In the genomic region with DNA sequence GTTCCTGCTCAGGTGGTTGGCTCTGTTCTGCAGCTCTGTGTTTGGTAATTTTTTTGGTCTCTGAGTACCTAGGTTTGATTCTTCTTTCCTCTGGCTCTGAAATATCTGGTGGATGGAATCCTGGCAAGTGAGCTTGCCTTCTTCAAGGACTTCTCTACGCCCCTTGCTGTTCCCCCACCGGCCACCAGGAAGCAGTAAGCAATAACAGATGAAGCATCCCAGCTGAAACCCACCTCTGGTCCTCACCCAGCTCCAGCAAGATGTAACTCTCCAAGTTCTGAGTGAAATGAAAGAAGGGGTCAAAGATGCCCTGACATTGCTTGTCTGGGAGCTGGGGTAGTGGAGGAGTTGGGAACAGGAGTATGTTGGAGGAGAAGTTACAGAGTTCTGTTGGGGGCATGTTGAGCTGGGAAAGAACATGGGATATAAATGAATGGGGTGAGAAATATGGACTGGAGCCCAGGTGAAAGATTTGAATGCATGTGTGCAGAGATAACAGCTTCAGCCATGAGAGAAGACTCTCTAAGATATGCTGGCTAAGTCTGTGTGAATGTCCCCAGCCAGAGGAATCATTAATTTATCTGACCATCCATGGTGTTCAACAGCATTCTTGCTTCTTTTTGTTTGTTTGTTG, we compare ENCODE assay signal across 9 cellular contexts. TPM values are rescaled to one million over a fixed set of nuclear protein-coding genes. Genes with fewer than 3 reads are reported as not detected.
DNase-seq lines count a peak whose midpoint lies in the region; ATAC-seq lines count a peak whose summit lies in the region.
"Had no signal": no experiment of that assay in that cellular context is flagged by ENCODE, and none has a peak within 500 bp of the region (broad histone marks: within the 10 kb centered on the region; RNA-seq: fewer than 3 reads in every experiment).

No MANE protein-coding gene starts in this region.

- no peak overlapping the region for H3K4me3 Mint-ChIP-seq in activated naive CD8-positive, alpha-beta T cell treated with anti-CD3 and anti-CD28 coated beads for 36 hours
- H3K4me3 Mint-ChIP-seq: dendritic cell treated with granulocyte-macrophage colony-stimulating factor and Interleukin-4, amounts not matched to agents 40 ng/mL and 50 ng/mL, for 4 days had no signal

- peak; percentile 66 for DNase-seq in activated effector memory CD4-positive, alpha-beta T cell treated with anti-CD3 and anti-CD28 coated beads, Interleukin-2, amount 50 U/mL, for 16 hours
- no peak for DNase-seq in activated effector memory CD4-positive, alpha-beta T cell treated with Interleukin-2 at 50 U/mL for 16 hours
- DNase-seq in NCI-H82 treated with DMSO at 0.1 percent for 48 hours (lab: John Stamatoyannopoulos, UW; ENCODE audit: unreplicated experiment), result peak; percentile 9
- DNase-seq in activated naive CD8-positive, alpha-beta T cell treated with anti-CD3 and anti-CD28 coated beads for 36 hours, result peak; percentile 39
- DNase-seq in kidney tubule cell (ENCODE audit: low spot score), result peak; percentile 8
- DNase-seq in mesenteric fat pad (ENCODE audit: low spot score), result no peak
- DNase-seq in NCI-H2171 treated with DMSO at 0.1 percent for 48 hours (lab: John Stamatoyannopoulos, UW), result no peak

- no peak for ATAC-seq in HG02840 (IDR thresholded peaks at IDR 0.05; ENCODE audit: low FRiP score, unreplicated experiment)

- H3K27ac Mint-ChIP-seq in activated naive CD8-positive, alpha-beta T cell treated with anti-CD3 and anti-CD28 coated beads for 36 hours, result no peak overlapping the region
- H3K27ac Mint-ChIP-seq: dendritic cell treated with granulocyte-macrophage colony-stimulating factor and Interleukin-4, amounts not matched to agents 40 ng/mL and 50 ng/mL, for 4 days had no signal

- no peaks in the 10 kb centered on the region for H3K36me3 Mint-ChIP-seq in activated naive CD8-positive, alpha-beta T cell treated with anti-CD3 and anti-CD28 coated beads for 36 hours

- no peaks in the 10 kb centered on the region for H3K4me1 Mint-ChIP-seq in activated naive CD8-positive, alpha-beta T cell treated with anti-CD3 and anti-CD28 coated beads for 36 hours

- no peaks in the 10 kb centered on the region for H3K9me3 Mint-ChIP-seq in activated naive CD8-positive, alpha-beta T cell treated with anti-CD3 and anti-CD28 coated beads for 36 hours
- H3K9me3 Mint-ChIP-seq: dendritic cell treated with granulocyte-macrophage colony-stimulating factor and Interleukin-4, amounts not matched to agents 40 ng/mL and 50 ng/mL, for 4 days had no signal

- peaks cover 16% of the 10 kb centered on the region for H3K27me3 Mint-ChIP-seq in activated naive CD8-positive, alpha-beta T cell treated with anti-CD3 and anti-CD28 coated beads for 36 hours

RNA-seq across cellular contexts. Expression of a gene that starts 51.3 kb away (rescaled TPM):
- under 1 TPM; 0.43 to 0.56 TPM for total RNA-seq in activated naive CD8-positive, alpha-beta T cell treated with anti-CD3 and anti-CD28 coated beads for 36 hours
- not detected for total RNA-seq in mesenteric fat pad

Comparison
In these comparisons a context has a peak if more than half of its experiments do, and no peak if none do; other contexts are left out.
1. DNase-seq: peak in activated effector memory CD4-positive, alpha-beta T cell treated with anti-CD3 and anti-CD28 coated beads, Interleukin-2, amount 50 U/mL, for 16 hours (single experiment), NCI-H82 treated with DMSO at 0.1 percent for 48 hours (single experiment), activated naive CD8-positive, alpha-beta T cell treated with anti-CD3 and anti-CD28 coated beads for 36 hours (single experiment) and kidney tubule cell (single experiment); none in activated effector memory CD4-positive, alpha-beta T cell treated with Interleukin-2 at 50 U/mL for 16 hours (single experiment), mesenteric fat pad (single experiment) and NCI-H2171 treated with DMSO at 0.1 percent for 48 hours (single experiment).